Comparison of ENCODE assay signal across 8 cellular contexts in the genomic region with DNA sequence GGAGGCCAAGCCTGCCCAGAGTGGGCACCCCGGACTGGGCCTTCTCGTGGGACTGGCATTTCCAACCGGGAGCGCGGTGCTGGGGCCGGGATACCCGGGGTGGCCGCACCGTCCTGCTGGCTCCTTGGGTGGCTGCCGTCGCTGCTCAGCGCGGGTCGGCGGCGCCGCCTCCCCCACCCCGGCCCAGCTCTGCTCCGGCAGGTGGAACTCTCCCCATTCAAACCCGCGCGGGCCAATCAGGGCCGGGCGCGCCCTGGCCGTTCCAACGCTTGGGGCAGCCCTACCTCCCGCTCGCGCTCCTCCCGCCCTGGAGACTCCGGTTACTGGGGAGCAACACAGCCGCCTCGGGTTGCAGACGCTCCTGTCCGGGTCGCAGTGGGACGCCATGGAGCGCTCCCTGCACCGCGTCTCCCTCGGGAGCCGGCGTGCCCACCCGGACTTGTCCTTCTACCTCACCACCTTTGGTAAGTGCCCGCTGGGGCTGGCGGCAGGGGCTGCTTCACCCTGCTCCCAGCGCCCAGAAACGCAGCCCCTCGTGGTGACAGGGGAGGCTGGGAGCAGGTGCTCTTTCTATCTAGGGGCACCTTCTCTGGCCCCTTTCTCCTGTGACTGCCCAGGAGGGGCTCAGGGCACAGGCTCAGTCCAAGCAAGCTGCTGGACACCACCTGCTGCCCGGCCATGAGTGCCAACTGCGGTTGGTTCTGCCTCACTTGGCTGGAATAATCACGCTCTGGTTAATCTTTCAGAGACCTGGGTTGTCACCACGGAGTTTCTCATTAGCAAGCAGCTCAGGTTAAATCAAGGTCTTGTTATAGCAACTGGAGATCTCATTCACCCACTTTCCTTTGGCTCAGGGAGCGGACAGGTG. TPM values are rescaled to one million over a fixed set of nuclear protein-coding genes. Genes with fewer than 3 reads are reported as not detected.
DNase-seq lines count a peak whose midpoint lies in the region; ATAC-seq lines count a peak whose summit lies in the region.

A gene (plus strand): TSS at position 310 of the 868 bp plus-strand sequence. CDS start 76 bp downstream, at position 386.

- DNase-seq in T-helper 1 cell (no peak), NCI-H82 treated with DMSO at 0.1 percent for 48 hours (lab: John Stamatoyannopoulos, UW; ENCODE audit: unreplicated experiment) (peak; percentile 26), mesenchymal stem cell (no peak), ureter (ENCODE audit: low spot score) (no peak), T1000 (lab: John Stamatoyannopoulos, UW) (no peak)

- H3K4ac ChIP-seq in mesenchymal stem cell (ENCODE audit: low read depth in 1 of 2, low read length in 2 of 2): no peak within 1 kb of the TSS

- H3K18ac ChIP-seq in mesenchymal stem cell (ENCODE audit: low read depth in 1 of 2, low read length in 2 of 2): no peak within 1 kb of the TSS

- H3K36me3 ChIP-seq in ectodermal cell (ENCODE audit: control insufficient read depth, insufficient read depth, low read length): no peaks in the 10 kb centered on the region
- H3K36me3 ChIP-seq in mesenchymal stem cell (ENCODE audit: control insufficient read depth in 1 of 2, insufficient read depth in 2 of 2, low read depth in 1 of 2, low read length in 2 of 2): no peaks in the 10 kb centered on the region

- peak within 1 kb of the TSS in 1 of 2 experiments; percentile 51 for H3K14ac ChIP-seq in mesenchymal stem cell (ENCODE audit: low read length in 2 of 2)

- no peak within 1 kb of the TSS for H3K9ac ChIP-seq in mesenchymal stem cell (ENCODE audit: low read length)

- no peak within 1 kb of the TSS for H2BK120ac ChIP-seq in mesenchymal stem cell (ENCODE audit: low read depth, low read length)

- H2BK12ac ChIP-seq in mesenchymal stem cell (ENCODE audit: low read length in 2 of 2): peak within 1 kb of the TSS in 1 of 2 experiments; percentile 48

- H3K4me3 ChIP-seq in ectodermal cell (ENCODE audit: insufficient read depth, low read depth, low read length) (peak within 1 kb of the TSS; percentile 46), mesenchymal stem cell (ENCODE audit: insufficient read depth in 1 of 2, low read depth in 1 of 2, low read length in 2 of 2) (peak within 1 kb of the TSS; percentile 48 to 63)

- peak within 1 kb of the TSS; percentile 41 for H4K8ac ChIP-seq in mesenchymal stem cell (ENCODE audit: low read length)

- peaks cover 7% of the 10 kb centered on the region for H3K4me1 ChIP-seq in ectodermal cell (ENCODE audit: control insufficient read depth, insufficient read depth, low read length)
- H3K4me1 ChIP-seq in mesenchymal stem cell (ENCODE audit: control insufficient read depth, insufficient read depth, low read depth, low read length): peaks cover 26% of the 10 kb centered on the region

- H3K4me2 ChIP-seq in mesenchymal stem cell (ENCODE audit: low read length, poor library complexity, severe bottlenecking): peak within 1 kb of the TSS; percentile 98

- H3K23ac ChIP-seq in mesenchymal stem cell (ENCODE audit: low read length in 2 of 2): peak within 1 kb of the TSS in 1 of 2 experiments; percentile 65

- no peaks in the 10 kb centered on the region for H3K9me3 ChIP-seq in ectodermal cell (ENCODE audit: control insufficient read depth, low read length)
- H3K9me3 ChIP-seq in mesenchymal stem cell (ENCODE audit: control insufficient read depth, low read length): no peaks in the 10 kb centered on the region

- no peak within 1 kb of the TSS for H2AK5ac ChIP-seq in mesenchymal stem cell (ENCODE audit: low read length, severe bottlenecking)

- peaks cover 4% of the 10 kb centered on the region for H3K79me1 ChIP-seq in mesenchymal stem cell (replicated peaks; ENCODE audit: low read length, poor library complexity, severe bottlenecking)

- H3K27me3 ChIP-seq in ectodermal cell (ENCODE audit: control insufficient read depth, insufficient read depth, low read length, poor library complexity, severe bottlenecking): peaks cover 28% of the 10 kb centered on the region
- H3K27me3 ChIP-seq in mesenchymal stem cell (ENCODE audit: control insufficient read depth in 1 of 2, insufficient read depth in 1 of 2, low read length in 2 of 2): peaks cover 5 to 37% of the 10 kb centered on the region in 2 experiments

- ATAC-seq in HG02588 (IDR thresholded peaks at IDR 0.05; ENCODE audit: unreplicated experiment): no peak

- H3K27ac ChIP-seq in ectodermal cell (ENCODE audit: insufficient read depth, low read depth, low read length, poor library complexity, severe bottlenecking) (no peak within 1 kb of the TSS), mesenchymal stem cell (ENCODE audit: low read length, poor library complexity, severe bottlenecking) (no peak within 1 kb of the TSS)

- no peak within 1 kb of the TSS for H4K91ac ChIP-seq in mesenchymal stem cell (ENCODE audit: low read length)

- H2AFZ ChIP-seq in mesenchymal stem cell (ENCODE audit: low read depth, low read length): peak within 1 kb of the TSS; percentile 23

- intact Hi-C loops in T-helper 1 cell treated with Interleukin-12 subunit alpha and Interleukin-12 subunit beta and Interleukin-4 antibody, amounts not matched to agents 30 ng/mL and 1 ng/mL, for 36 hours (cut with micrococcal nuclease): no loop called here

- H2BK15ac ChIP-seq in mesenchymal stem cell (ENCODE audit: low read depth, poor library complexity, severe bottlenecking): peak within 1 kb of the TSS; percentile 38

- H2BK5ac ChIP-seq in mesenchymal stem cell (ENCODE audit: low read depth, low read length, poor library complexity, severe bottlenecking): no peak within 1 kb of the TSS

- 8% methylated on average over 55 of the region's 55 CpGs for WGBS in ectodermal cell, 2 experiments
- 13% methylated on average over 40 of the region's 55 CpGs for WGBS in mesenchymal stem cell

RNA-seq across cellular contexts. Expression of the gene that starts here (rescaled TPM):
- total RNA-seq in T-helper 1 cell treated with Interleukin-12 subunit alpha and Interleukin-12 subunit beta and Interleukin-4 antibody, amounts not matched to agents 30 ng/mL and 1 ng/mL, for 36 hours: 31.2 and 35.9 TPM in 2 replicates
- polyA plus RNA-seq in ectodermal cell (2013, experiment 1 of 4): 28.0 TPM
- 23.5 TPM for polyA plus RNA-seq in ectodermal cell (2013, experiment 2 of 4)
- polyA plus RNA-seq in ectodermal cell (2013, experiment 3 of 4): 24.1 TPM
- 24.5 TPM for polyA plus RNA-seq in ectodermal cell (2013, experiment 4 of 4)
- 41.4 TPM for polyA plus RNA-seq in mesenchymal stem cell (2013, experiment 1 of 2)
- 42.1 TPM for polyA plus RNA-seq in mesenchymal stem cell (2013, experiment 2 of 2)
- 57.9 TPM for total RNA-seq in ureter
